In the genomic region with DNA sequence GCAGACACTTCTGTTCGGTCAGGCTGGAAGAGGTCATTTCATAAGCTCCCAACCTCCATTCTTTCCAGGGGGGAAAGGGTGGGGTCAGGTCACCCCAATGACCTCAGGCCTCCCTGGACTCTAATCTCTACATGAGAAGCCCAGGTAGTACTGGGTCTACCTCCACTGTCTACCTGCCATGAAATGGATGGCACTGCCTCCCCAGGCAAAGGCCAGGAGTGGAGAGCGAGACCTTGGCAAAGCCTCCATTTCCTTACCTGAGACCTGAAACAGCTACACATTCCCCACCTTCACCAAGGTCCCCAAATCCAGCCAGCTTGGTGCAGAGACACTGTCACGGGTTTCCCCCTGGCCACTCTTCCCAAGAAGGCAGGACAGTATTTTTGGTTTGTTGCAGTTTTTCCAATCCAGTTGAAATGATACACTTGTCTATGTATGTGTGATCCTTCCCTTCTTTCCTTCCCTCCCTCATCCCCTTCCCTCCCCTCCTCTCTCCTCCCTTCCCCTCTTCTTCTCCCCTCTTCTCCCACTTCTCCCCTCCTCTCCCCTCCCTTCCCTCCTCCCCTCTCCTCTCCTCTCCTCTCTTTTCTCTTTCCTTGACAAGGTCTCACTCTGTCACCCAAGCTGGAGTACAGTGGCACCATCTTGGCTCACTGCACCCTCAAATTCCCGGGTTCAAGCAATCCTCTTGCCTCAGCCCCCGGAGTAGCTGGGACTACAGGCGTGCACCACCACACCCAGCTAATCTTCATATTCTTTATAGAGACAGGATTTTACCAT, we compare ENCODE assay signal across 1 cellular context.
TF ChIP-seq lines count a peak whose summit lies in the region.

No MANE protein-coding gene starts in this region.

TF ChIP-seq in H1, 55 proteins besides CTCF, POLR2A, EP300 and RAD21:
- TF ChIP-seq BRCA1 (IDR thresholded peaks at IDR 0.05; ENCODE audit: low read depth, low read length), result no peak
- TF ChIP-seq, protein P1, sequence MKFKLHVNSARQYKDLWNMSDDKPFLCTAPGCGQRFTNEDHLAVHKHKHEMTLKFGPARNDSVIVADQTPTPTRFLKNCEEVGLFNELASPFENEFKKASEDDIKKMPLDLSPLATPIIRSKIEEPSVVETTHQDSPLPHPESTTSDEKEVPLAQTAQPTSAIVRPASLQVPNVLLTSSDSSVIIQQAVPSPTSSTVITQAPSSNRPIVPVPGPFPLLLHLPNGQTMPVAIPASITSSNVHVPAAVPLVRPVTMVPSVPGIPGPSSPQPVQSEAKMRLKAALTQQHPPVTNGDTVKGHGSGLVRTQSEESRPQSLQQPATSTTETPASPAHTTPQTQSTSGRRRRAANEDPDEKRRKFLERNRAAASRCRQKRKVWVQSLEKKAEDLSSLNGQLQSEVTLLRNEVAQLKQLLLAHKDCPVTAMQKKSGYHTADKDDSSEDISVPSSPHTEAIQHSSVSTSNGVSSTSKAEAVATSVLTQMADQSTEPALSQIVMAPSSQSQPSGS (IDR thresholded peaks at IDR 0.05; ENCODE audit: low read length), result no peak
- TF ChIP-seq NRF1 (IDR thresholded peaks at IDR 0.05; ENCODE audit: low read depth, low read length), result no peak
- TF ChIP-seq HDAC2 (IDR thresholded peaks at IDR 0.05; ENCODE audit: borderline replicate concordance in 1 of 2, low read depth in 2 of 2, low read length in 2 of 2), result no peak
- TF ChIP-seq FOSL1 (IDR thresholded peaks at IDR 0.05; ENCODE audit: insufficient read depth, low read depth, low read length), result no peak
- no peak for TF ChIP-seq MAFK (IDR thresholded peaks at IDR 0.05; ENCODE audit: low read depth, low read length)
- no peak for TF ChIP-seq GTF2F1 (IDR thresholded peaks at IDR 0.05; ENCODE audit: borderline replicate concordance, low read depth, low read length)
- no peak for TF ChIP-seq SP2 (IDR thresholded peaks at IDR 0.05; ENCODE audit: low read length)
